In genomic region chr6:154448448-154449096, GRCh38 we compare ENCODE assay signal across 8 cellular contexts.
DNase-seq lines count a peak whose midpoint lies in the region.

No MANE protein-coding gene starts in this region.

- H3K36me3 ChIP-seq in ectodermal cell (ENCODE audit: control insufficient read depth, insufficient read depth, low read length) (peaks cover 5% of the 10 kb centered on the region), mucosa of rectum (ENCODE audit: control insufficient read depth in 2 of 2, insufficient read depth in 2 of 2, low read length in 2 of 2) (no peaks in the 10 kb centered on the region)
- H3K36me3 ChIP-seq in effector memory CD4-positive, alpha-beta T cell (ENCODE audit: control insufficient read depth, insufficient read depth, low read length): no peaks in the 10 kb centered on the region

- no peak overlapping the region for H3K4me3 ChIP-seq in ectodermal cell (ENCODE audit: insufficient read depth, low read depth, low read length)
- no peak overlapping the region for H3K4me3 ChIP-seq in mucosa of rectum (ENCODE audit: low read length in 2 of 2)
- no peak overlapping the region for H3K4me3 ChIP-seq in effector memory CD4-positive, alpha-beta T cell (ENCODE audit: insufficient read depth, low read depth, low read length, poor library complexity, severe bottlenecking)

- H3K27me3 ChIP-seq in ectodermal cell (ENCODE audit: control insufficient read depth, insufficient read depth, low read length, poor library complexity, severe bottlenecking) (no peaks in the 10 kb centered on the region), mucosa of rectum (ENCODE audit: control insufficient read depth in 2 of 2, insufficient read depth in 2 of 2, low read length in 2 of 2) (no peaks in the 10 kb centered on the region)
- no peaks in the 10 kb centered on the region for H3K27me3 ChIP-seq in effector memory CD4-positive, alpha-beta T cell (replicated peaks; ENCODE audit: control insufficient read depth, insufficient read depth, low read length, poor library complexity, severe bottlenecking)

- H3K27ac ChIP-seq in ectodermal cell (ENCODE audit: insufficient read depth, low read depth, low read length, poor library complexity, severe bottlenecking): peak overlapping the region; percentile 20
- peak overlapping the region; percentile 0 to 20 for H3K27ac ChIP-seq in mucosa of rectum (ENCODE audit: low read depth in 2 of 2, low read length in 2 of 2)
- H3K27ac ChIP-seq in effector memory CD4-positive, alpha-beta T cell (ENCODE audit: insufficient read depth, low read length, poor library complexity, severe bottlenecking): no peak overlapping the region

- WGBS in ectodermal cell, 2 experiments: 88 to 92% methylated on average over 11 of the region's 11 CpGs

- peak; percentile 85 for DNase-seq in AG20443 (ENCODE audit: low spot score)
- peak; percentile 51 for DNase-seq in NCI-H1105 (lab: John Stamatoyannopoulos, UW)
- DNase-seq in stimulated activated CD4-positive, alpha-beta T cell treated with anti-CD3 and anti-CD28 coated beads, Interleukin-4, amount 100 ng/mL, for 24 hours: no peak
- no peak for DNase-seq in activated T-cell treated with anti-CD3 and anti-CD28 coated beads for 4 hours
- DNase-seq in effector memory CD4-positive, alpha-beta T cell: no peak
- DNase-seq in NCI-H187 treated with DMSO at 0.1 percent for 48 hours (lab: John Stamatoyannopoulos, UW): no peak

- H3K9me3 ChIP-seq in ectodermal cell (ENCODE audit: control insufficient read depth, low read length) (no peaks in the 10 kb centered on the region), mucosa of rectum (ENCODE audit: control insufficient read depth in 2 of 2, low read length in 2 of 2) (no peaks in the 10 kb centered on the region)
- no peaks in the 10 kb centered on the region for H3K9me3 ChIP-seq in effector memory CD4-positive, alpha-beta T cell (ENCODE audit: control insufficient read depth, low read length)

- no peak overlapping the region for H3K9ac ChIP-seq in mucosa of rectum (ENCODE audit: low read depth in 1 of 2, low read length in 2 of 2)

- peaks cover 3% of the 10 kb centered on the region for H3K4me1 ChIP-seq in ectodermal cell (ENCODE audit: control insufficient read depth, insufficient read depth, low read length)
- peaks cover 0 to 2% of the 10 kb centered on the region in 2 donors for H3K4me1 ChIP-seq in mucosa of rectum (ENCODE audit: control insufficient read depth in 2 of 2, insufficient read depth in 2 of 2, low read length in 2 of 2)
- H3K4me1 ChIP-seq in effector memory CD4-positive, alpha-beta T cell (ENCODE audit: control insufficient read depth, insufficient read depth, low read length, poor library complexity, severe bottlenecking): no peaks in the 10 kb centered on the region

Comparison
In these comparisons a context has a peak if more than half of its experiments do, and no peak if none do; other contexts are left out.
1. DNase-seq: peak in AG20443 (single experiment) and NCI-H1105 (single experiment); none in stimulated activated CD4-positive, alpha-beta T cell treated with anti-CD3 and anti-CD28 coated beads, Interleukin-4, amount 100 ng/mL, for 24 hours (single experiment), activated T-cell treated with anti-CD3 and anti-CD28 coated beads for 4 hours (single experiment), effector memory CD4-positive, alpha-beta T cell (0 of 3) and NCI-H187 treated with DMSO at 0.1 percent for 48 hours (single experiment).